ENCODE assay signal across 7 cellular contexts in the genomic region with DNA sequence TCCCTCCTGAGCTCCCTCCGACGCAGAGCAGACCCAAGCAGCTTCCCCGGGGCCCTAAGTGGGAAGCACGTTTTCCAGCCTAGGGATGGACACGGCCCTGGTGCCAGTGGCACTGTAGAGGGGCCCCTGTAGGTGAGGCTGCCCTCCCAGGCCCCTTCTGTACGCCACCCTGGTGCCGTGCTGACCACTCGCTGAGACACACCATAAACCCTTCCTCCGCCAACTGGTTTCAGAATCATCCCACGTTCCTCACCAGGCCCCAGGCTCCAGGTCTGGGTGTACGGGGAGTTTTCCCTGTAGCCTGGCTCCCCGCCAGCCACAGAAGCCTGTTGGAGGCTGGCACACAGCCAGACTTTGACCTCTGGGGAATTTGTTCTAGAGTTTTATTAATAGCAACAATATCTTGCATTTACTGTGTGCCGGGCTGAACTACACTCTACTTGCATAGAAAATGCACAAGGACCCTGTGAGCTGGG. TPM values are rescaled to one million over a fixed set of nuclear protein-coding genes. Genes with fewer than 3 reads are reported as not detected.
DNase-seq lines count a peak whose midpoint lies in the region; ATAC-seq, FAIRE-seq and TF ChIP-seq lines count a peak whose summit lies in the region.
"Had no signal": no experiment of that assay in that cellular context is flagged by ENCODE, and none has a peak within 500 bp of the region (broad histone marks: within the 10 kb centered on the region; RNA-seq: fewer than 3 reads in every experiment).

No MANE protein-coding gene starts in this region.

- no peaks in the 10 kb centered on the region for H3K4me1 Mint-ChIP-seq in activated naive CD8-positive, alpha-beta T cell treated with anti-CD3 and anti-CD28 coated beads, Interleukin-2, amount 50 U/mL, for 24 hours
- no peaks in the 10 kb centered on the region for H3K4me1 Mint-ChIP-seq in activated CD8-positive, alpha-beta T cell treated with anti-CD3 and anti-CD28 coated beads for 36 hours (ENCODE audit: low read depth)
- H3K4me1 Mint-ChIP-seq: central memory CD8-positive, alpha-beta T cell had no signal

- H3K36me3 ChIP-seq in stomach, result no peaks in the 10 kb centered on the region

- TF ChIP-seq CTCF in epithelial cell of proximal tubule (conservative IDR thresholded peaks at IDR 0.05; ENCODE audit: low read depth, low read length) (no peak), stomach (IDR thresholded peaks at IDR 0.05) (no peak)
- no peak for TF ChIP-seq CTCF in activated CD8-positive, alpha-beta T cell treated with anti-CD3 and anti-CD28 coated beads for 36 hours (IDR thresholded peaks at IDR 0.05)

- POLR2A ChIA-PET in activated CD8-positive, alpha-beta T cell treated with anti-CD3 and anti-CD28 coated beads for 36 hours (lab: Charles Lee), result no interaction called here

- no peaks in the 10 kb centered on the region for H3K9me3 Mint-ChIP-seq in activated naive CD8-positive, alpha-beta T cell treated with anti-CD3 and anti-CD28 coated beads, Interleukin-2, amount 50 U/mL, for 24 hours
- no peaks in the 10 kb centered on the region for H3K9me3 Mint-ChIP-seq in activated CD8-positive, alpha-beta T cell treated with anti-CD3 and anti-CD28 coated beads for 36 hours
- H3K9me3 Mint-ChIP-seq: central memory CD8-positive, alpha-beta T cell had no signal

- 16 to 33% (median 30%) methylated on average over 9 to 13 of the region's 13 CpGs for WGBS in stomach, 5 donors

- H3K27me3 ChIP-seq in stomach, result peaks cover 0 to 10% (median 0%) of the 10 kb centered on the region in 3 donors

- H3K4me3 ChIP-seq in epithelial cell of proximal tubule (ENCODE audit: low read depth, low read length), result peak overlapping the region; percentile 8
- no peak overlapping the region for H3K4me3 ChIP-seq in stomach

- CTCF ChIA-PET in activated CD8-positive, alpha-beta T cell treated with anti-CD3 and anti-CD28 coated beads for 36 hours (lab: Charles Lee), result interaction anchor here (0.9 to 8.4 kb wide), 2 partner anchors 18 to 61 kb away, joined by 3 to 66 read pairs; a partner anchor contains a TSS

- H3K27ac Mint-ChIP-seq in activated naive CD8-positive, alpha-beta T cell treated with anti-CD3 and anti-CD28 coated beads, Interleukin-2, amount 50 U/mL, for 24 hours, result no peak overlapping the region
- H3K27ac Mint-ChIP-seq in activated CD8-positive, alpha-beta T cell treated with anti-CD3 and anti-CD28 coated beads for 36 hours, result no peak overlapping the region

- peak overlapping the region; percentile 11 to 74 (median 39) for H3K27ac ChIP-seq in stomach

- no peak for TF ChIP-seq POLR2A in stomach (IDR thresholded peaks at IDR 0.05)

- no peak for FAIRE-seq in HTR-8/SVneo (lab: Jason Lieb, UNC)

- no peak for ATAC-seq in activated naive CD8-positive, alpha-beta T cell treated with anti-CD3 and anti-CD28 coated beads, Interleukin-2, amount 50 U/mL, for 24 hours
- ATAC-seq in activated CD8-positive, alpha-beta T cell treated with anti-CD3 and anti-CD28 coated beads for 36 hours, result no peak

- TF ChIP-seq EP300 in stomach (IDR thresholded peaks at IDR 0.05), result no peak

- H3K4me1 ChIP-seq in stomach, result peaks cover 12 to 36% (median 26%) of the 10 kb centered on the region in 4 donors

- H3K27me3 Mint-ChIP-seq in activated naive CD8-positive, alpha-beta T cell treated with anti-CD3 and anti-CD28 coated beads, Interleukin-2, amount 50 U/mL, for 24 hours, result peaks cover 20% of the 10 kb centered on the region
- peaks cover 21% of the 10 kb centered on the region for H3K27me3 Mint-ChIP-seq in activated CD8-positive, alpha-beta T cell treated with anti-CD3 and anti-CD28 coated beads for 36 hours
- H3K27me3 Mint-ChIP-seq: central memory CD8-positive, alpha-beta T cell had no signal

- intact Hi-C loops in stomach (cut with DNase I; ENCODE audit: low total_unique reads), result no loop called here
- intact Hi-C loops in activated CD8-positive, alpha-beta T cell treated with anti-CD3 and anti-CD28 coated beads for 36 hours (cut with micrococcal nuclease), result no loop called here

- H3K9me3 ChIP-seq in stomach, result no peaks in the 10 kb centered on the region

- H3K36me3 Mint-ChIP-seq in activated naive CD8-positive, alpha-beta T cell treated with anti-CD3 and anti-CD28 coated beads, Interleukin-2, amount 50 U/mL, for 24 hours (ENCODE audit: low read depth), result no peaks in the 10 kb centered on the region
- H3K36me3 Mint-ChIP-seq in activated CD8-positive, alpha-beta T cell treated with anti-CD3 and anti-CD28 coated beads for 36 hours (ENCODE audit: low read depth), result no peaks in the 10 kb centered on the region

- no peak overlapping the region for H3K4me3 Mint-ChIP-seq in activated naive CD8-positive, alpha-beta T cell treated with anti-CD3 and anti-CD28 coated beads, Interleukin-2, amount 50 U/mL, for 24 hours
- H3K4me3 Mint-ChIP-seq in activated CD8-positive, alpha-beta T cell treated with anti-CD3 and anti-CD28 coated beads for 36 hours, result no peak overlapping the region
- H3K4me3 Mint-ChIP-seq: central memory CD8-positive, alpha-beta T cell had no signal

- DNase-seq in NCI-H2227 (lab: John Stamatoyannopoulos, UW; ENCODE audit: unreplicated experiment), result peak; percentile 77
- DNase-seq in epithelial cell of proximal tubule (ENCODE audit: low read depth), result peak; percentile 37
- peak; percentile 89 for DNase-seq in stomach
- DNase-seq in HTR-8/SVneo (ENCODE audit: insufficient read length, low spot score), result no peak
- DNase-seq in activated naive CD8-positive, alpha-beta T cell treated with anti-CD3 and anti-CD28 coated beads, Interleukin-2, amount 50 U/mL, for 24 hours, result no peak
- DNase-seq in activated CD8-positive, alpha-beta T cell treated with anti-CD3 and anti-CD28 coated beads for 36 hours, result no peak

RNA-seq across cellular contexts. Expression of a gene that starts 18.2 kb away (rescaled TPM):
- total RNA-seq in epithelial cell of proximal tubule, result not detected in 2 replicates
- total RNA-seq in stomach, result not detected
- polyA plus RNA-seq in stomach, result not detected
- total RNA-seq in activated CD8-positive, alpha-beta T cell treated with anti-CD3 and anti-CD28 coated beads for 36 hours, result not detected

RNA-seq across cellular contexts. Expression of a gene that starts 26.7 kb away (rescaled TPM):
- total RNA-seq in epithelial cell of proximal tubule, result 2,998 and 3,916 TPM in 2 replicates
- 1,000 to 10,000 TPM in 4 of 5 donors, 100 to 1,000 TPM in 1; 941 to 2,249 (median 1,140) TPM for total RNA-seq in stomach
- polyA plus RNA-seq in stomach, result 1,000 to 10,000 TPM; 5,221 to 6,131 (median 5,285) TPM
- 1,000 to 10,000 TPM; 2,301 to 2,341 TPM for total RNA-seq in activated CD8-positive, alpha-beta T cell treated with anti-CD3 and anti-CD28 coated beads for 36 hours

RNA-seq across cellular contexts. Expression of a gene that starts 26.9 kb away (rescaled TPM):
- total RNA-seq in epithelial cell of proximal tubule, result 53.3 and 55.5 TPM in 2 replicates
- 10 to 100 TPM in 4 of 5 donors, not detected in 1; 20.4 to 71.0 (median 29.3) TPM for total RNA-seq in stomach
- 10 to 100 TPM; 43.6 to 55.3 (median 49.6) TPM for polyA plus RNA-seq in stomach
- total RNA-seq in activated CD8-positive, alpha-beta T cell treated with anti-CD3 and anti-CD28 coated beads for 36 hours, result 10 to 100 TPM; 72.7 to 73.9 TPM

RNA-seq across cellular contexts. Expression of a gene that starts 58.1 kb away (rescaled TPM):
- total RNA-seq in epithelial cell of proximal tubule, result 3.5 and 7.0 TPM in 2 replicates
- total RNA-seq in stomach, result 10 to 100 TPM in 1 of 5 donors, 1 to 10 TPM in 4; 1.7 to 91.2 (median 4.1) TPM
- 1 to 10 TPM in 1 of 3 donors, under 1 TPM in 2; 0.56 to 3.9 (median 0.61) TPM for polyA plus RNA-seq in stomach
- not detected for total RNA-seq in activated CD8-positive, alpha-beta T cell treated with anti-CD3 and anti-CD28 coated beads for 36 hours

Comparison
In these comparisons a context has a peak if more than half of its experiments do, and no peak if none do; other contexts are left out.
1. DNase-seq: peak in NCI-H2227 (single experiment), epithelial cell of proximal tubule (single experiment) and stomach (single experiment); none in HTR-8/SVneo (single experiment), activated naive CD8-positive, alpha-beta T cell treated with anti-CD3 and anti-CD28 coated beads, Interleukin-2, amount 50 U/mL, for 24 hours (single experiment) and activated CD8-positive, alpha-beta T cell treated with anti-CD3 and anti-CD28 coated beads for 36 hours (single experiment).